In the genomic region with DNA sequence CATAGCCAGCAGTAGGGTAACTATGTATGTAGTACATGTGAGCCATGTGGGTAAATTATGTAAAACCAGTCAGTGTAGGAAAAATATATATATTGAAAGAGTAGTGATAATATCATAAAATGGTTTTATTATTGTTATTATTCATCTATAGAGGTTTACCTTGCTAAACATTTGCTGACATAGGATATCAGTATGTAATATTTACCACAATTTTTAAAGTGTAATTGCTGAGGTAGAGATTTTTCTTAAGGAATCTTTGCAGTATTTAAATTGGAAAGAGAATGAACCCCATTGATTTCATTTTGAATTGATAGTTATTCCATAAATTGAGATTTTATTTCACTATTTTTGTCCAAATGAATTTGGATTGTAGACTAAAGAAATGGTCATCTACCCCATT, we compare ENCODE assay signal across 1 cellular context.
A peak's percentile ranks its signal among the peaks of the same experiment; 100 is the strongest.
TF ChIP-seq lines count a peak whose summit lies in the region.

No MANE protein-coding gene starts in this region.

TF ChIP-seq in HepG2, 621 proteins besides CTCF, POLR2A, EP300 and RAD21:
- TF ChIP-seq MAFK (conservative IDR thresholded peaks at IDR 0.05 in 1 of 2, IDR thresholded peaks at IDR 0.05 in 1 of 2; ENCODE audit: low read length in 2 of 2) (peak in 1 of 2 experiments; percentile 62; a peak in 3 of 4 replicates), ZBTB8A (CRISPR knock-in tag; IDR thresholded peaks at IDR 0.05; ENCODE audit: borderline replicate concordance, low read depth) (no peak), FOSL1 (CRISPR knock-in tag; IDR thresholded peaks at IDR 0.05; ENCODE audit: borderline replicate concordance) (no peak), ZFP82 (CRISPR knock-in tag; IDR thresholded peaks at IDR 0.05; ENCODE audit: borderline replicate concordance) (no peak), ZBTB38 (CRISPR knock-in tag; IDR thresholded peaks at IDR 0.05) (no peak), MAFF (IDR thresholded peaks at IDR 0.05; ENCODE audit: low read depth, low read length) (peak; percentile 64; the same call in 1 of the 2 replicates), JUN (CRISPR knock-in tag; IDR thresholded peaks at IDR 0.05) (no peak)
